8 cellular contexts compared by ENCODE assay signal in genomic region chr2:36358317-36358659, GRCh38. TPM values are rescaled to one million over a fixed set of nuclear protein-coding genes. Genes with fewer than 3 reads are reported as not detected.
DNase-seq lines count a peak whose midpoint lies in the region; ATAC-seq and TF ChIP-seq lines count a peak whose summit lies in the region.

No MANE protein-coding gene starts in this region.

- H3K4me1 ChIP-seq in breast epithelium (peaks cover 19 to 21% of the 10 kb centered on the region in 2 donors), mesenchymal stem cell (ENCODE audit: control insufficient read depth, insufficient read depth, low read depth, low read length) (peaks cover 12% of the 10 kb centered on the region), upper lobe of right lung (peaks cover 56% of the 10 kb centered on the region)

- no peak overlapping the region for H2BK120ac ChIP-seq in mesenchymal stem cell (ENCODE audit: low read depth, low read length)

- no peaks in the 10 kb centered on the region for H3K9me3 Mint-ChIP-seq in activated naive CD4-positive, alpha-beta T cell treated with anti-CD3 and anti-CD28 coated beads, Interleukin-2, amount 50 U/mL, for 24 hours

- TF ChIP-seq POLR2A in breast epithelium (IDR thresholded peaks at IDR 0.05), result no peak

- H3K79me1 ChIP-seq in mesenchymal stem cell (replicated peaks; ENCODE audit: low read length, poor library complexity, severe bottlenecking), result no peaks in the 10 kb centered on the region

- H3K9ac ChIP-seq in mesenchymal stem cell (ENCODE audit: low read length), result peak overlapping the region; percentile 90

- H3K27ac ChIP-seq in breast epithelium, result peak overlapping the region; percentile 93 to 98
- H3K27ac ChIP-seq in mesenchymal stem cell (ENCODE audit: low read length, poor library complexity, severe bottlenecking), result peak overlapping the region; percentile 85
- H3K27ac ChIP-seq in upper lobe of right lung, result peak overlapping the region; percentile 79

- H4K8ac ChIP-seq in mesenchymal stem cell (ENCODE audit: low read length), result no peak overlapping the region

- peak overlapping the region; percentile 95 for H3K4me3 Mint-ChIP-seq in activated naive CD4-positive, alpha-beta T cell treated with anti-CD3 and anti-CD28 coated beads, Interleukin-2, amount 50 U/mL, for 24 hours

- H2BK15ac ChIP-seq in mesenchymal stem cell (ENCODE audit: low read depth, poor library complexity, severe bottlenecking), result no peak overlapping the region

- H2BK5ac ChIP-seq in mesenchymal stem cell (ENCODE audit: low read depth, low read length, poor library complexity, severe bottlenecking), result no peak overlapping the region

- no peaks in the 10 kb centered on the region for H3K9me3 ChIP-seq in breast epithelium
- no peaks in the 10 kb centered on the region for H3K9me3 ChIP-seq in mesenchymal stem cell (ENCODE audit: control insufficient read depth, low read length)
- H3K9me3 ChIP-seq in upper lobe of right lung, result no peaks in the 10 kb centered on the region

- H3K27me3 ChIP-seq in breast epithelium (no peaks in the 10 kb centered on the region), mesenchymal stem cell (ENCODE audit: control insufficient read depth in 1 of 2, insufficient read depth in 1 of 2, low read length in 2 of 2) (no peaks in the 10 kb centered on the region), upper lobe of right lung (no peaks in the 10 kb centered on the region)

- WGBS in mesenchymal stem cell, result 9% methylated on average over 6 of the region's 7 CpGs

- H3K4ac ChIP-seq in mesenchymal stem cell (ENCODE audit: low read depth in 1 of 2, low read length in 2 of 2), result no peak overlapping the region

- H3K14ac ChIP-seq in mesenchymal stem cell (ENCODE audit: low read length in 2 of 2), result no peak overlapping the region

- no peaks in the 10 kb centered on the region for H3K36me3 Mint-ChIP-seq in activated naive CD4-positive, alpha-beta T cell treated with anti-CD3 and anti-CD28 coated beads, Interleukin-2, amount 50 U/mL, for 24 hours

- H2BK12ac ChIP-seq in mesenchymal stem cell (ENCODE audit: low read length in 2 of 2), result no peak overlapping the region

- no peak overlapping the region for H2AK5ac ChIP-seq in mesenchymal stem cell (ENCODE audit: low read length, severe bottlenecking)

- no peak overlapping the region for H3K23ac ChIP-seq in mesenchymal stem cell (ENCODE audit: low read length in 2 of 2)

- no peak for ATAC-seq in upper lobe of right lung
- no peak for ATAC-seq in HG02588 (IDR thresholded peaks at IDR 0.05; ENCODE audit: unreplicated experiment)

- H2AFZ ChIP-seq in mesenchymal stem cell (ENCODE audit: low read depth, low read length), result no peak overlapping the region

- H3K36me3 ChIP-seq in breast epithelium (no peaks in the 10 kb centered on the region), mesenchymal stem cell (ENCODE audit: control insufficient read depth in 1 of 2, insufficient read depth in 2 of 2, low read depth in 1 of 2, low read length in 2 of 2) (no peaks in the 10 kb centered on the region), upper lobe of right lung (no peaks in the 10 kb centered on the region)

- no peak for DNase-seq in activated naive CD4-positive, alpha-beta T cell (lab: John Stamatoyannopoulos, UW)
- DNase-seq in breast epithelium (ENCODE audit: low spot score in 2 of 2), result no peak
- DNase-seq in mesenchymal stem cell, result no peak
- DNase-seq in upper lobe of right lung, result no peak
- DNase-seq in NCI-H1105 treated with DMSO at 0.1 percent for 48 hours (lab: John Stamatoyannopoulos, UW), result no peak
- no peak for DNase-seq in NCI-H1436 (lab: John Stamatoyannopoulos, UW)

- H3K18ac ChIP-seq in mesenchymal stem cell (ENCODE audit: low read depth in 1 of 2, low read length in 2 of 2), result no peak overlapping the region

- H3K4me3 ChIP-seq in breast epithelium, result peak overlapping the region; percentile 81 to 98 (median 93)
- H3K4me3 ChIP-seq in mesenchymal stem cell (ENCODE audit: insufficient read depth in 1 of 2, low read depth in 1 of 2, low read length in 2 of 2), result peak overlapping the region in 1 of 2 experiments; percentile 86
- peak overlapping the region; percentile 87 for H3K4me3 ChIP-seq in upper lobe of right lung

- no peak overlapping the region for H4K91ac ChIP-seq in mesenchymal stem cell (ENCODE audit: low read length)

- TF ChIP-seq CTCF in breast epithelium (IDR thresholded peaks at IDR 0.05), result no peak
- TF ChIP-seq CTCF in upper lobe of right lung (IDR thresholded peaks at IDR 0.05), result no peak

- H3K27me3 Mint-ChIP-seq in activated naive CD4-positive, alpha-beta T cell treated with anti-CD3 and anti-CD28 coated beads, Interleukin-2, amount 50 U/mL, for 24 hours, result peaks cover 30% of the 10 kb centered on the region

- H3K4me1 Mint-ChIP-seq in activated naive CD4-positive, alpha-beta T cell treated with anti-CD3 and anti-CD28 coated beads, Interleukin-2, amount 50 U/mL, for 24 hours, result peaks cover 36% of the 10 kb centered on the region

- H3K27ac Mint-ChIP-seq in activated naive CD4-positive, alpha-beta T cell treated with anti-CD3 and anti-CD28 coated beads, Interleukin-2, amount 50 U/mL, for 24 hours, result no peak overlapping the region

- peak overlapping the region; percentile 59 for H3K4me2 ChIP-seq in mesenchymal stem cell (ENCODE audit: low read length, poor library complexity, severe bottlenecking)

- intact Hi-C loops in breast epithelium (cut with DNase I; ENCODE audit: low total_unique reads), result loop anchor here (10.0 kb wide), 2 partner anchors 77 to 137 kb away; no protein-coding TSS in a partner anchor
- intact Hi-C loops in upper lobe of right lung (cut with DNase I), result loop anchor here (5.0 to 10.0 kb wide), 2 partner anchors 94 to 147 kb away; no protein-coding TSS in a partner anchor

RNA-seq across cellular contexts. Expression of gene CRIM1, which starts 2.7 kb away (rescaled TPM):
- total RNA-seq in breast epithelium, result 100 to 1,000 TPM; 166 to 187 (median 178) TPM
- polyA plus RNA-seq in mesenchymal stem cell (2013, experiment 1 of 2), result 70.6 TPM
- polyA plus RNA-seq in mesenchymal stem cell (2013, experiment 2 of 2), result 70.6 TPM
- total RNA-seq in upper lobe of right lung, result 158 TPM
